ENCODE assay signal across 1 cellular context in genomic region chr12:82437744-82438143, GRCh38.
TF ChIP-seq lines count a peak whose summit lies in the region.

No MANE protein-coding gene starts in this region.

TF ChIP-seq in GM12878, 131 proteins besides CTCF, POLR2A, EP300 and RAD21 (continued from another document):
- TF ChIP-seq BHLHE40 (IDR thresholded peaks at IDR 0.05; ENCODE audit: borderline replicate concordance in 1 of 2, low read depth in 2 of 2, low read length in 1 of 2) (no peak), WRNIP1 (IDR thresholded peaks at IDR 0.05; ENCODE audit: borderline replicate concordance, low read depth, low read length) (no peak), NR2C1 (IDR thresholded peaks at IDR 0.05) (no peak)
